In genomic region chr1:22662318-22662717, GRCh38 we compare ENCODE assay signal across 7 cellular contexts. TPM values are rescaled to one million over a fixed set of nuclear protein-coding genes. Genes with fewer than 3 reads are reported as not detected.
DNase-seq lines count a peak whose midpoint lies in the region; ATAC-seq and TF ChIP-seq lines count a peak whose summit lies in the region.

No MANE protein-coding gene starts in this region.

- H3K27me3 Mint-ChIP-seq in effector memory CD8-positive, alpha-beta T cell = peaks cover 46 to 84% of the 10 kb centered on the region in 2 donors

- no peaks in the 10 kb centered on the region for H3K27me3 ChIP-seq in H7 (ENCODE audit: control insufficient read depth, insufficient read depth, low read length)
- H3K27me3 ChIP-seq in osteoblast (ENCODE audit: insufficient read depth, low read length) = peaks cover 18% of the 10 kb centered on the region

- no peak overlapping the region for H3K4me3 Mint-ChIP-seq in effector memory CD8-positive, alpha-beta T cell

- peak; percentile 95 for DNase-seq in H7
- DNase-seq in NCI-H226 = peak; percentile 54
- peak; percentile 51 for DNase-seq in dermis blood vessel endothelial cell
- peak; percentile 79 for DNase-seq in osteoblast (ENCODE audit: insufficient read length, low spot score, missing footprints)
- DNase-seq in AG20443 (ENCODE audit: low spot score) = no peak
- no peak for DNase-seq in effector memory CD8-positive, alpha-beta T cell
- no peak for DNase-seq in NCI-H2029 treated with DMSO at 0.1 percent for 48 hours (lab: John Stamatoyannopoulos, UW)

- no peak overlapping the region for H2AFZ ChIP-seq in osteoblast (ENCODE audit: low read length)

- no peaks in the 10 kb centered on the region for H4K20me1 ChIP-seq in osteoblast (ENCODE audit: insufficient read depth, low read length)

- H3K9me3 Mint-ChIP-seq in effector memory CD8-positive, alpha-beta T cell = no peaks in the 10 kb centered on the region

- no peaks in the 10 kb centered on the region for H3K79me2 ChIP-seq in osteoblast (ENCODE audit: insufficient read depth, low read length)

- no peaks in the 10 kb centered on the region for H3K36me3 ChIP-seq in H7 (replicated peaks; ENCODE audit: control insufficient read depth, insufficient read depth, low read length)
- H3K36me3 ChIP-seq in osteoblast (ENCODE audit: insufficient read depth, low read length) = no peaks in the 10 kb centered on the region

- H3K27ac Mint-ChIP-seq in effector memory CD8-positive, alpha-beta T cell = peak overlapping the region in 1 of 2 donors; percentile 45

- H3K9me3 ChIP-seq in osteoblast (ENCODE audit: low read depth, low read length) = no peaks in the 10 kb centered on the region

- no peaks in the 10 kb centered on the region for H3K4me1 ChIP-seq in osteoblast (ENCODE audit: insufficient read depth, low read length)

- no peak for ATAC-seq in effector memory CD8-positive, alpha-beta T cell (replicated peaks)

- TF ChIP-seq CTCF in osteoblast (IDR thresholded peaks at IDR 0.05; ENCODE audit: extremely low read depth, low read depth, low read length) = no peak

- no peak overlapping the region for H3K4me2 ChIP-seq in osteoblast (ENCODE audit: insufficient read depth, low read length)

- H3K4me1 Mint-ChIP-seq in effector memory CD8-positive, alpha-beta T cell (ENCODE audit: low read depth in 2 of 2) = peaks cover 0 to 5% of the 10 kb centered on the region in 2 donors

- H3K27ac ChIP-seq in osteoblast (ENCODE audit: low read depth, low read length) = no peak overlapping the region

- H3K4me3 ChIP-seq in H7 (ENCODE audit: insufficient read depth, low read depth, low read length) (no peak overlapping the region), osteoblast (ENCODE audit: insufficient read depth, low read length) (no peak overlapping the region)

- H3K36me3 Mint-ChIP-seq in effector memory CD8-positive, alpha-beta T cell (ENCODE audit: insufficient read depth) = no peaks in the 10 kb centered on the region

RNA-seq across cellular contexts. Expression of gene C1QB, which starts 9.3 kb away (rescaled TPM):
- not detected in 2 replicates for total RNA-seq in H7 (2014; rRNA removed; shearing (Covaris generic))
- not detected in 2 replicates for total RNA-seq in dermis blood vessel endothelial cell
- 0.72 TPM in 1 of 2 replicates, not detected in the other for total RNA-seq in osteoblast

RNA-seq across cellular contexts. Expression of gene C1QC, which starts 18.9 kb away (rescaled TPM):
- total RNA-seq in H7 (2014; rRNA removed; shearing (Covaris generic)) = not detected in 2 replicates
- total RNA-seq in dermis blood vessel endothelial cell = not detected in 2 replicates
- total RNA-seq in osteoblast = 2.2 TPM in 1 of 2 replicates, not detected in the other

RNA-seq across cellular contexts. Expression of gene C1QA, which starts 25.9 kb away (rescaled TPM):
- total RNA-seq in H7 (2014; rRNA removed; shearing (Covaris generic)) = not detected in 2 replicates
- total RNA-seq in dermis blood vessel endothelial cell (not detected in 2 replicates), osteoblast (1.1 TPM in 1 of 2 replicates, not detected in the other)

RNA-seq across cellular contexts. Expression of gene EPHB2, which starts 48.3 kb away (rescaled TPM):
- 12.3 and 14.8 TPM in 2 replicates for total RNA-seq in H7 (2014; rRNA removed; shearing (Covaris generic))
- total RNA-seq in dermis blood vessel endothelial cell (35.1 and 42.3 TPM in 2 replicates), osteoblast (8.7 and 14.7 TPM in 2 replicates)

Comparison
In these comparisons a context has a peak if more than half of its experiments do, and no peak if none do; other contexts are left out.
1. DNase-seq: peak in H7 (single experiment), NCI-H226 (single experiment), dermis blood vessel endothelial cell (single experiment) and osteoblast (single experiment); none in AG20443 (single experiment), effector memory CD8-positive, alpha-beta T cell (0 of 3) and NCI-H2029 treated with DMSO at 0.1 percent for 48 hours (single experiment).